Comparison of ENCODE assay signal across 26 cellular contexts in the genomic region with DNA sequence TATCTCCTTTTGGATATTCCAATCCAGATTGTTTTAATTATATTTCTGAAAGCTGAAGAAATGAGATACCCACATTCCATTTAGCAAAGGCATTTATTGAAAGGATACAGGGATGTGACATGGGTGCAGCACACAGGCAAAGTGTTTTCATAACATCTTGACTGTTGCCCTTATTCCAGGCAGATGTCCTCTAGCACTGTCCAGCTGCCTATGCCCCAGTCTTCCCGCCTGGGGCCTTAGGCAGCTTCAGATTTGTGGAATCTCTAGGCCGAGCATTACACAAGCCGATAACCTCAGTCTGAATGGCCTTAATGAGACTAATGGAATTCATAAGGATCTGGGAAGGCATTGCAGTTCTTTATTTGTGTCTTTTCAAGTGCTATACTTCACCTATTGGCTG. TPM values are rescaled to one million over a fixed set of nuclear protein-coding genes. Genes with fewer than 3 reads are reported as not detected.
DNase-seq lines count a peak whose midpoint lies in the region; ATAC-seq, FAIRE-seq and TF ChIP-seq lines count a peak whose summit lies in the region.
"Had no signal": no experiment of that assay in that cellular context is flagged by ENCODE, and none has a peak within 500 bp of the region (broad histone marks: within the 10 kb centered on the region; RNA-seq: fewer than 3 reads in every experiment).

No MANE protein-coding gene starts in this region.

- CTCF ChIA-PET in K562 (lab: Yijun Ruan, JAX; ENCODE audit: low intra/inter-chr PET ratio), result no interaction called here

- H3K18ac ChIP-seq in trophoblast cell (ENCODE audit: low read length), result no peak overlapping the region

- H2BK5ac ChIP-seq in trophoblast cell (ENCODE audit: low read depth, low read length, poor library complexity), result no peak overlapping the region

- ATAC-seq in K562, result peak; percentile 51; the same call in 2 of the 3 replicates
- ATAC-seq in left lung, result no peak
- ATAC-seq in HG03460 (IDR thresholded peaks at IDR 0.05; ENCODE audit: unreplicated experiment), result no peak
- ATAC-seq: GM12878 had no signal

- H2BK12ac ChIP-seq in trophoblast cell (ENCODE audit: low read length), result no peak overlapping the region

- no peaks in the 10 kb centered on the region for H3F3A ChIP-seq in smooth muscle cell (ENCODE audit: low read depth)

- no peaks in the 10 kb centered on the region for H3K27me3 ChIP-seq in K562 (ENCODE audit: control insufficient read depth in 2 of 2, insufficient read depth in 2 of 2, low read length in 2 of 2)
- H3K27me3 ChIP-seq in keratinocyte (ENCODE audit: control insufficient read depth, extremely low read depth, insufficient read depth, low read length), result no peaks in the 10 kb centered on the region
- no peaks in the 10 kb centered on the region for H3K27me3 ChIP-seq in trophoblast cell (ENCODE audit: insufficient read depth, low read length)
- no peaks in the 10 kb centered on the region for H3K27me3 ChIP-seq in left lung
- no peaks in the 10 kb centered on the region for H3K27me3 ChIP-seq in smooth muscle cell (ENCODE audit: low read depth)
- H3K27me3 ChIP-seq: BE2C; BLaER1 treated with 17β-estradiol and CSF1 and Interleukin-3, amounts not matched to agents 10 nM and 100 nM had no signal

- intact Hi-C loops in K562 (cut with micrococcal nuclease) (no loop called here), left lung (cut with DNase I) (no loop called here)

- H2AK5ac ChIP-seq in trophoblast cell (ENCODE audit: low read length), result no peak overlapping the region

- no peak overlapping the region for H2BK120ac ChIP-seq in trophoblast cell (ENCODE audit: insufficient read depth, low read length, poor library complexity)

- no peak for TF ChIP-seq RAD21 in K562 (CRISPR knock-in tag; conservative IDR thresholded peaks at IDR 0.05 in 1 of 2, IDR thresholded peaks at IDR 0.05 in 1 of 2)

- H3K4me1 ChIP-seq in K562 (replicated peaks in 1 of 2; ENCODE audit: control insufficient read depth in 2 of 2, insufficient read depth in 2 of 2, low read length in 2 of 2) (peaks cover 0 to 6% of the 10 kb centered on the region in 2 experiments; a peak in 4 of 5 replicates), keratinocyte (ENCODE audit: control insufficient read depth, extremely low read depth, insufficient read depth, low read length) (no peaks in the 10 kb centered on the region), trophoblast cell (ENCODE audit: control insufficient read depth in 1 of 2, insufficient read depth in 2 of 2, low read length in 2 of 2) (peaks cover 0 to 2% of the 10 kb centered on the region in 2 experiments), left lung (no peaks in the 10 kb centered on the region), smooth muscle cell (ENCODE audit: low read depth) (no peaks in the 10 kb centered on the region)
- H3K4me1 ChIP-seq: BLaER1 treated with 17β-estradiol and CSF1 and Interleukin-3, amounts not matched to agents 10 nM and 100 nM; HAP-1 had no signal

- TF ChIP-seq POLR2A in K562 (conservative IDR thresholded peaks at IDR 0.05), result no peak

- H4K12ac ChIP-seq in trophoblast cell (ENCODE audit: low read depth, low read length), result no peak overlapping the region

- no peaks in the 10 kb centered on the region for H3K79me2 ChIP-seq in K562 (ENCODE audit: control insufficient read depth, insufficient read depth, low read length)
- H3K79me2 ChIP-seq in keratinocyte (ENCODE audit: control insufficient read depth, insufficient read depth, low read length), result no peaks in the 10 kb centered on the region
- no peaks in the 10 kb centered on the region for H3K79me2 ChIP-seq in trophoblast cell (ENCODE audit: control insufficient read depth, insufficient read depth, low read length, poor library complexity)
- H3K79me2 ChIP-seq in smooth muscle cell (ENCODE audit: low read depth), result no peaks in the 10 kb centered on the region

- H3K36me3 ChIP-seq in K562 (ENCODE audit: control insufficient read depth, insufficient read depth, low read length) (no peaks in the 10 kb centered on the region), keratinocyte (ENCODE audit: control insufficient read depth in 2 of 2, extremely low read depth in 1 of 2, insufficient read depth in 2 of 2, low read length in 2 of 2) (no peaks in the 10 kb centered on the region), trophoblast cell (ENCODE audit: control insufficient read depth in 1 of 2, insufficient read depth in 2 of 2, low read length in 2 of 2) (no peaks in the 10 kb centered on the region), left lung (no peaks in the 10 kb centered on the region), smooth muscle cell (ENCODE audit: low read depth) (no peaks in the 10 kb centered on the region)
- H3K36me3 ChIP-seq: BE2C; BLaER1 treated with 17β-estradiol and CSF1 and Interleukin-3, amounts not matched to agents 10 nM and 100 nM; HAP-1 had no signal

- no TSS peak for BruUV-seq in K562 (replicated peaks; lab: Mats Ljungman, UMichigan)

- POLR2A ChIA-PET in K562 (lab: Yijun Ruan, JAX), result interaction anchor here (0.6 to 0.7 kb wide), 2 partner anchors 9 to 244 kb away, joined by 3 read pairs; no protein-coding TSS in a partner anchor

- no peaks in the 10 kb centered on the region for H3K79me1 ChIP-seq in trophoblast cell (ENCODE audit: low read length)

- DNase-seq in NCI-H82 (lab: John Stamatoyannopoulos, UW) (peak; percentile 13), NCI-H82 treated with DMSO at 0.1 percent for 48 hours (lab: John Stamatoyannopoulos, UW; ENCODE audit: unreplicated experiment) (no peak), K562 (ENCODE audit: extremely low read depth in 1 of 4, low spot score in 3 of 4) (no peak), keratinocyte (ENCODE audit: low read depth, low spot score) (no peak), trophoblast cell (peak; percentile 83 to 86), left lung (no peak), smooth muscle cell (lab: John Stamatoyannopoulos, UW; ENCODE audit: unreplicated experiment) (no peak)
- DNase-seq: AML-193; BE2C; CD4-positive, alpha-beta T cell; CD8-positive, alpha-beta memory T cell; DMS 273 treated with DMSO at 0.1 percent for 48 hours; DMS79; EL; GDM1; GOT3; HFFc6 had no signal

- no peak overlapping the region for H3K4ac ChIP-seq in trophoblast cell (ENCODE audit: low read depth, low read length)

- no peak overlapping the region for H3K14ac ChIP-seq in trophoblast cell (ENCODE audit: low read length)

- H2AFZ ChIP-seq in K562 (ENCODE audit: low read depth, low read length) (peak overlapping the region; percentile 19; the same call in 1 of the 2 replicates), keratinocyte (ENCODE audit: control insufficient read depth, low read length) (no peak overlapping the region), trophoblast cell (ENCODE audit: insufficient read depth, low read length, poor library complexity) (no peak overlapping the region), smooth muscle cell (ENCODE audit: low read depth) (no peak overlapping the region)

- 71% methylated on average over 3 of the region's 3 CpGs for WGBS in K562 (ENCODE audit: insufficient coverage, low coverage, missing lambda C conversion rate)
- no CpG with 5 or more reads among the region's 3 CpGs for WGBS in trophoblast cell (ENCODE audit: extremely low coverage, insufficient coverage, insufficient read length)
- WGBS in smooth muscle cell (ENCODE audit: low lambda C conversion rate), result 95% methylated on average over 3 of the region's 3 CpGs

- no peak for TF ChIP-seq EP300 in K562 (IDR thresholded peaks at IDR 0.05; ENCODE audit: low read length)

- TF ChIP-seq CTCF in K562 (IDR thresholded peaks at IDR 0.05 in 2 of 3, conservative IDR thresholded peaks at IDR 0.05 in 1 of 3; ENCODE audit: insufficient read depth in 2 of 3, low read depth in 1 of 3, low read length in 3 of 3) (no peak), keratinocyte (optimal IDR thresholded peaks at IDR 0.05 in 1 of 3, IDR thresholded peaks at IDR 0.05 in 1 of 3, conservative IDR thresholded peaks at IDR 0.05 in 1 of 3; ENCODE audit: extremely low read depth in 1 of 3, insufficient read depth in 2 of 3, low read length in 3 of 3) (no peak), left lung (IDR thresholded peaks at IDR 0.05) (no peak), smooth muscle cell (IDR thresholded peaks at IDR 0.05; ENCODE audit: borderline replicate concordance, insufficient read depth, poor library complexity, severe bottlenecking) (no peak)

- H3K27ac ChIP-seq in K562 (ENCODE audit: extremely low read depth, low read depth, low read length), result no peak overlapping the region
- H3K27ac ChIP-seq in keratinocyte (ENCODE audit: control insufficient read depth, insufficient read depth, low read length), result no peak overlapping the region
- no peak overlapping the region for H3K27ac ChIP-seq in trophoblast cell (ENCODE audit: low read depth, low read length)
- H3K27ac ChIP-seq in left lung, result no peak overlapping the region
- no peak overlapping the region for H3K27ac ChIP-seq in smooth muscle cell (ENCODE audit: low read depth)
- H3K27ac ChIP-seq: 22Rv1; BLaER1 treated with 17β-estradiol and CSF1 and Interleukin-3, amounts not matched to agents 10 nM and 100 nM had no signal

- dilution Hi-C loops in keratinocyte (cut with MboI; ENCODE audit: extremely low pct_ligation_motif_present, low sequenced_read_pairs), result no loop called here

- H3K4me2 ChIP-seq in K562 (ENCODE audit: insufficient read depth, low read length), result no peak overlapping the region
- no peak overlapping the region for H3K4me2 ChIP-seq in keratinocyte (ENCODE audit: control insufficient read depth, extremely low read depth, insufficient read depth, low read depth, low read length)
- H3K4me2 ChIP-seq in trophoblast cell (ENCODE audit: low read length), result no peak overlapping the region
- no peak overlapping the region for H3K4me2 ChIP-seq in smooth muscle cell
- H3K4me2 ChIP-seq: BLaER1 treated with 17β-estradiol and CSF1 and Interleukin-3, amounts not matched to agents 10 nM and 100 nM had no signal

- no peaks in the 10 kb centered on the region for H4K20me1 ChIP-seq in K562 (replicated peaks; ENCODE audit: control insufficient read depth, insufficient read depth, low read length)
- no peaks in the 10 kb centered on the region for H4K20me1 ChIP-seq in keratinocyte (ENCODE audit: control insufficient read depth, extremely low read depth, insufficient read depth, low read length)
- H4K20me1 ChIP-seq in smooth muscle cell (ENCODE audit: low read depth), result no peaks in the 10 kb centered on the region
- H4K20me1 ChIP-seq: BLaER1 treated with 17β-estradiol and CSF1 and Interleukin-3, amounts not matched to agents 10 nM and 100 nM had no signal

- H3K9ac ChIP-seq in K562 (ENCODE audit: insufficient read depth in 1 of 2, low read depth in 2 of 2, low read length in 2 of 2), result no peak overlapping the region
- H3K9ac ChIP-seq in keratinocyte (ENCODE audit: control insufficient read depth, extremely low read depth, insufficient read depth, low read length), result no peak overlapping the region
- no peak overlapping the region for H3K9ac ChIP-seq in trophoblast cell (ENCODE audit: low read length)
- H3K9ac ChIP-seq in smooth muscle cell (ENCODE audit: low read depth), result no peak overlapping the region
- H3K9ac ChIP-seq: BLaER1 treated with 17β-estradiol and CSF1 and Interleukin-3, amounts not matched to agents 10 nM and 100 nM had no signal

- FAIRE-seq in K562 (lab: Jason Lieb, UNC) (no peak), keratinocyte (lab: Jason Lieb, UNC) (peak; percentile 23)
- FAIRE-seq: A204.1, D721Med, GM12878, GM18507, H54 had no signal

- no peaks in the 10 kb centered on the region for H3K9me1 ChIP-seq in K562 (ENCODE audit: control insufficient read depth, insufficient read depth, low read length)
- H3K9me1 ChIP-seq in keratinocyte (ENCODE audit: control insufficient read depth, extremely low read depth, insufficient read depth, low read length), result no peaks in the 10 kb centered on the region

- H3K23ac ChIP-seq in trophoblast cell (ENCODE audit: low read length), result no peak overlapping the region

- H4K91ac ChIP-seq in trophoblast cell (ENCODE audit: low read depth, low read length), result no peak overlapping the region

- no peak overlapping the region for H4K8ac ChIP-seq in trophoblast cell (ENCODE audit: low read depth, low read length)

- in situ Hi-C loops in K562 (cut with MboI), result no loop called here

- H3K4me3 ChIP-seq in K562 (no peak overlapping the region), keratinocyte (ENCODE audit: control insufficient read depth in 2 of 3, extremely low read depth in 1 of 3, insufficient read depth in 2 of 3, low read depth in 1 of 3, low read length in 3 of 3) (no peak overlapping the region), trophoblast cell (ENCODE audit: low read depth, low read length) (no peak overlapping the region), left lung (no peak overlapping the region), smooth muscle cell (no peak overlapping the region)
- H3K4me3 ChIP-seq: BLaER1 treated with 17β-estradiol and CSF1 and Interleukin-3, amounts not matched to agents 10 nM and 100 nM; GM12878; HAP-1 had no signal

- H3K9me3 ChIP-seq in K562 (replicated peaks; ENCODE audit: control insufficient read depth, insufficient read depth, low read depth, low read length), result no peaks in the 10 kb centered on the region
- H3K9me3 ChIP-seq in keratinocyte (ENCODE audit: control insufficient read depth, low read depth, low read length), result no peaks in the 10 kb centered on the region
- no peaks in the 10 kb centered on the region for H3K9me3 ChIP-seq in trophoblast cell (ENCODE audit: insufficient read depth, low read depth, low read length)
- no peaks in the 10 kb centered on the region for H3K9me3 ChIP-seq in left lung
- H3K9me3 ChIP-seq in smooth muscle cell (replicated peaks; ENCODE audit: low read depth), result no peaks in the 10 kb centered on the region
- H3K9me3 ChIP-seq: BE2C; BLaER1 treated with 17β-estradiol and CSF1 and Interleukin-3, amounts not matched to agents 10 nM and 100 nM; HAP-1 had no signal

RNA-seq across cellular contexts. Expression of a gene that starts 9.8 kb away (rescaled TPM):
- 14.0 and 18.7 TPM in 2 replicates for total RNA-seq in K562 (2011; cell fraction: chromatin; rRNA removed; ENCODE audit: low replicate concordance)
- total RNA-seq in K562 (2011; cell fraction: nucleolus; rRNA removed), result 10.8 and 15.5 TPM in 2 replicates
- total RNA-seq in K562 (2011; cell fraction: nucleoplasm; rRNA removed), result 16.6 and 23.2 TPM in 2 replicates
- total RNA-seq in K562 (2014; rRNA removed) (7.0 and 7.2 TPM in 2 replicates), K562 (2014; rRNA removed; fragmentation: Illumina TruSeq; extraction: Trizol) (12.0 and 13.9 TPM in 2 replicates), K562 (2015; rRNA removed; fragmentation: Illumina TruSeq; extraction: Trizol) (16.4 and 17.1 TPM in 2 replicates), K562 (2021) (11.6 and 12.2 TPM in 2 replicates), left lung (1 to 10 TPM; 6.4 to 7.1 TPM), smooth muscle cell (2.3 and 7.2 TPM in 2 replicates)
- polyA plus RNA-seq in K562 (2011; rRNA removed) (11.9 and 16.0 TPM in 2 replicates), K562 (2014; fragmentation: Illumina TruSeq; extraction: Trizol) (18.8 and 19.4 TPM in 2 replicates), K562 (2014; fragmentation: Nextera tagmentation; extraction: Ambion mirVana) (10 to 100 TPM; 14.6 to 15.0 TPM), K562 (2014; rRNA removed) (7.9 and 10.6 TPM in 2 replicates), keratinocyte (3.3 to 5.4 TPM (median 4.3 TPM) in 3 replicates), smooth muscle cell (9.8 and 12.5 TPM in 2 replicates)
- 4.1 and 8.5 TPM in 2 replicates for polyA plus RNA-seq in K562 (2011; cell fraction: cytosol; rRNA removed)
- 4.6 and 4.9 TPM in 2 replicates for polyA plus RNA-seq in K562 (2011; cell fraction: nucleus; rRNA removed)
- polyA plus RNA-seq in K562 (2012), result 17.2 and 19.5 TPM in 2 replicates
- polyA minus RNA-seq in K562 (2011; rRNA and poly(A)+ RNA removed), result 21.6 and 23.8 TPM in 2 replicates
- polyA minus RNA-seq in K562 (2011; cell fraction: cytosol; rRNA and poly(A)+ RNA removed), result 7.3 and 14.2 TPM in 2 replicates
- 25.7 and 34.7 TPM in 2 replicates for polyA minus RNA-seq in K562 (2011; cell fraction: nucleus; rRNA and poly(A)+ RNA removed)
- 4.6 TPM for polyA plus RNA-seq in keratinocyte (2011; ENCODE audit: low read depth)
- 3.6 and 5.4 TPM in 2 replicates for polyA plus RNA-seq in keratinocyte (2011; cell fraction: cytosol; rRNA removed)
- 2.1 and 2.9 TPM in 2 replicates for polyA plus RNA-seq in keratinocyte (2011; cell fraction: nucleus; rRNA removed)
- polyA plus RNA-seq in keratinocyte (2012; ENCODE audit: low replicate concordance), result 7.1 and 7.2 TPM in 2 replicates
- polyA minus RNA-seq in keratinocyte, result 0.52 to 5.6 TPM (median 4.1 TPM) in 3 replicates
- polyA minus RNA-seq in keratinocyte (2011; cell fraction: cytosol; rRNA and poly(A)+ RNA removed), result 8.1 TPM
- polyA minus RNA-seq in keratinocyte (2011; cell fraction: nucleus; rRNA and poly(A)+ RNA removed), result 3.9 and 6.1 TPM in 2 replicates
- polyA plus RNA-seq in trophoblast cell (2013), result 6.5 and 7.6 TPM in 2 replicates

Comparison
In these comparisons a context has a peak if more than half of its experiments do, and no peak if none do; other contexts are left out.
1. DNase-seq: peak in NCI-H82 (single experiment) and trophoblast cell (2 of 2); none in NCI-H82 treated with DMSO at 0.1 percent for 48 hours (single experiment), K562 (0 of 4), keratinocyte (single experiment), left lung (0 of 2) and smooth muscle cell (single experiment).